In the genomic region with DNA sequence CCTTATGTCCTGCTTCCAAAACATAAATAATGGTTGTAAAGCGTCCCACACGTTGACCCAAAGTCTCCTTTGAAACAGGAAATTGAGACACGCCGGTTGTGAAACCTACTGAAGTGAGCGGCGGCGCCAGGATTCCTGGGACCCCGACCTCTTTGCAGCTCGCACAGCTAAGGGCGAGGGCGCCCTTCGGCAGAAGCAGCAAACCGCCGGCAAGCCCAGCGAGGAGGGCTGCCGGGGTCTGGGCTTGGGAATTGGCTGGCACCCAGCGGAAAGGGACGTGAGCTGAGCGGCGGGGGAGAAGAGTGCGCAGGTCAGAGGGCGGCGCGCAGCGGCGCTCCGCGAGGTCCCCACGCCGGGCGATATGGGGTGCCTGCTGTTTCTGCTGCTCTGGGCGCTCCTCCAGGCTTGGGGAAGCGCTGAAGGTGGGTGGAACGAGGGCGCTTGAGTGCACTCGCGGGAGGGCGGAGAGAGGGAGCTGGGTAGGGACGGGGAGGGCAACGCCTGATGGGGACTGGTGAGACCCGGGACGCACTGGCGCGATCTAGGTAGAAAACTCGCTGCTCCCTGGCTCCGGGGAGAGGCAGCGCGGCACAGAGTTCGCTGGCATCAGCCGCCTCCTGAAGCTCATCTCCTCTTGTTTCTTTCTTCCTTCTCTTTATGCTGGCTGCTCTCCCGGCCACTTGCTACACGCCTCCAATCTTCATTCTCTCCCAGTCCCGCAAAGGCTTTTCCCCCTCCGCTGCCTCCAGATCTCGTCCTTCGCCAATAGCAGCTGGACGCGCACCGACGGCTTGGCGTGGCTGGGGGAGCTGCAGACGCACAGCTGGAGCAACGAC, we compare ENCODE assay signal across 8 cellular contexts. TPM values are rescaled to one million over a fixed set of nuclear protein-coding genes. Genes with fewer than 3 reads are reported as not detected.
A peak's percentile ranks its signal among the peaks of the same experiment; 100 is the strongest.
DNase-seq lines count a peak whose midpoint lies in the region; ATAC-seq, FAIRE-seq and TF ChIP-seq lines count a peak whose summit lies in the region.

A gene (plus strand): TSS at position 155 of the 836 bp plus-strand sequence. CDS start 207 bp downstream, at position 362.

- peak within 1 kb of the TSS; percentile 67 for H2AFZ ChIP-seq in astrocyte (ENCODE audit: low read depth, low read length)

- peak within 1 kb of the TSS; percentile 33; the same call in 1 of the 2 replicates for H3K9ac ChIP-seq in BLaER1
- no peak within 1 kb of the TSS for H3K9ac ChIP-seq in astrocyte (ENCODE audit: low read length)
- peak within 1 kb of the TSS; percentile 71 to 83 (median 73) for H3K9ac ChIP-seq in skeletal muscle tissue (ENCODE audit: low read depth in 1 of 3, low read length in 3 of 3)

- peak within 1 kb of the TSS; percentile 88 for H3K4me3 Mint-ChIP-seq in astrocyte (ENCODE audit: unreplicated experiment)
- H3K4me3 Mint-ChIP-seq in immature natural killer cell, result peak within 1 kb of the TSS in 4 of 5 donors; percentile 23 to 56 (median 46)

- peaks cover 40% of the 10 kb centered on the region for H3K27me3 ChIP-seq in BLaER1
- H3K27me3 ChIP-seq in astrocyte (ENCODE audit: insufficient read depth, low read length), result peaks cover 53% of the 10 kb centered on the region
- peaks cover 0 to 17% (median 9%) of the 10 kb centered on the region in 3 donors for H3K27me3 ChIP-seq in skeletal muscle tissue (ENCODE audit: control insufficient read depth in 3 of 3, insufficient read depth in 3 of 3, low read length in 3 of 3)

- H4K20me1 ChIP-seq in BLaER1 (no peaks in the 10 kb centered on the region), astrocyte (ENCODE audit: insufficient read depth, low read length) (no peaks in the 10 kb centered on the region)

- ATAC-seq in GM19035 (IDR thresholded peaks at IDR 0.05; ENCODE audit: unreplicated experiment), result no peak
- no peak for ATAC-seq in GM21381 (IDR thresholded peaks at IDR 0.05; ENCODE audit: unreplicated experiment)
- no peak for ATAC-seq in HG03457 (IDR thresholded peaks at IDR 0.05; ENCODE audit: unreplicated experiment)

- DNase-seq in HUDEP-2 (lab: John Stamatoyannopoulos, UW; ENCODE audit: unreplicated experiment in 76 of 76) (peak in 44 of 76 experiments; percentile 4 to 66 (median 37)), astrocyte (ENCODE audit: low read depth) (no peak), immature natural killer cell (no peak)

- H3K9me3 Mint-ChIP-seq in astrocyte (ENCODE audit: unreplicated experiment), result no peaks in the 10 kb centered on the region
- peaks cover 0 to 9% (median 0%) of the 10 kb centered on the region in 6 donors for H3K9me3 Mint-ChIP-seq in immature natural killer cell

- peak within 1 kb of the TSS; percentile 72 for H3K27ac Mint-ChIP-seq in astrocyte (ENCODE audit: unreplicated experiment)
- H3K27ac Mint-ChIP-seq in immature natural killer cell, result no peak within 1 kb of the TSS

- H3K36me3 Mint-ChIP-seq in astrocyte (ENCODE audit: low read depth, unreplicated experiment) (peaks cover 2% of the 10 kb centered on the region), immature natural killer cell (peaks cover 0 to 3% (median 0%) of the 10 kb centered on the region in 3 donors)

- H3K4me1 Mint-ChIP-seq in astrocyte (ENCODE audit: low read depth, unreplicated experiment) (no peaks in the 10 kb centered on the region), immature natural killer cell (peaks cover 10 to 15% of the 10 kb centered on the region in 2 donors)

- H3K36me3 ChIP-seq in BLaER1, result no peaks in the 10 kb centered on the region
- H3K36me3 ChIP-seq in astrocyte (ENCODE audit: insufficient read depth, low read length), result no peaks in the 10 kb centered on the region
- H3K36me3 ChIP-seq in skeletal muscle tissue (ENCODE audit: control insufficient read depth in 3 of 3, insufficient read depth in 3 of 3, low read length in 3 of 3), result peaks cover 0 to 4% (median 0%) of the 10 kb centered on the region in 3 donors

- H3K79me2 ChIP-seq in astrocyte (ENCODE audit: insufficient read depth, low read length), result no peaks in the 10 kb centered on the region

- H3K27ac ChIP-seq in BLaER1 (no peak within 1 kb of the TSS), astrocyte (ENCODE audit: low read depth, low read length) (no peak within 1 kb of the TSS), skeletal muscle tissue (ENCODE audit: low read depth, low read length) (no peak within 1 kb of the TSS)

- no peak for TF ChIP-seq CTCF in astrocyte (IDR thresholded peaks at IDR 0.05; ENCODE audit: insufficient read depth, low read depth, low read length)

- H3K27me3 Mint-ChIP-seq in astrocyte (ENCODE audit: low read depth, unreplicated experiment) (peaks cover 82% of the 10 kb centered on the region), immature natural killer cell (ENCODE audit: low read depth in 3 of 3) (peaks cover 15 to 36% (median 24%) of the 10 kb centered on the region in 3 donors)

- H3K4me1 ChIP-seq in BLaER1 (peaks cover 35% of the 10 kb centered on the region), astrocyte (ENCODE audit: insufficient read depth, low read length) (no peaks in the 10 kb centered on the region), skeletal muscle tissue (ENCODE audit: control insufficient read depth in 3 of 3, insufficient read depth in 3 of 3, low read length in 3 of 3) (peaks cover 14 to 33% (median 18%) of the 10 kb centered on the region in 3 donors)

- H3K9me3 ChIP-seq in BLaER1, result peaks cover 17% of the 10 kb centered on the region; the same call in 1 of the 2 replicates
- no peaks in the 10 kb centered on the region for H3K9me3 ChIP-seq in astrocyte (ENCODE audit: insufficient read depth, low read depth, low read length)
- no peaks in the 10 kb centered on the region for H3K9me3 ChIP-seq in skeletal muscle tissue (ENCODE audit: control insufficient read depth in 3 of 3, low read length in 3 of 3)

- H3K4me3 ChIP-seq in BLaER1, result peak within 1 kb of the TSS; percentile 68
- peak within 1 kb of the TSS; percentile 39 for H3K4me3 ChIP-seq in astrocyte (ENCODE audit: insufficient read depth, low read depth, low read length)
- H3K4me3 ChIP-seq in skeletal muscle tissue (ENCODE audit: low read length in 3 of 3), result peak within 1 kb of the TSS; percentile 69 to 83 (median 78)

- FAIRE-seq in astrocyte (lab: Jason Lieb, UNC), result no peak

- H3K4me2 ChIP-seq in BLaER1, result peak within 1 kb of the TSS; percentile 88
- peak within 1 kb of the TSS; percentile 86 for H3K4me2 ChIP-seq in astrocyte (ENCODE audit: low read length)

RNA-seq across cellular contexts. Expression of the gene that starts here (rescaled TPM):
- total RNA-seq in astrocyte (0.18 TPM in 1 of 2 replicates, not detected in the other), skeletal muscle tissue (1.0 TPM)
- polyA plus RNA-seq in immature natural killer cell, result 1 to 10 TPM in 2 of 3 donors, not detected in 1; 2.9 to 8.7 TPM

Comparison
In these comparisons a context has a peak if more than half of its experiments do, and no peak if none do; other contexts are left out.
1. DNase-seq: peak in HUDEP-2 (44 of 76); none in astrocyte (single experiment) and immature natural killer cell (0 of 3).
2. Peak in every context shown above with its lines, with median percentiles within 50 percentile points of each other: H3K4me3 ChIP-seq.